In genomic region chr10:787933-788651, GRCh38 we compare ENCODE assay signal across 12 cellular contexts.
DNase-seq lines count a peak whose midpoint lies in the region; ATAC-seq and TF ChIP-seq lines count a peak whose summit lies in the region.
"Had no signal": no experiment of that assay in that cellular context is flagged by ENCODE, and none has a peak within 500 bp of the region (broad histone marks: within the 10 kb centered on the region; RNA-seq: fewer than 3 reads in every experiment).

No MANE protein-coding gene starts in this region.

- no peaks in the 10 kb centered on the region for H3K36me3 ChIP-seq in brain microvascular endothelial cell (replicated peaks)
- H3K36me3 ChIP-seq in right lobe of liver = no peaks in the 10 kb centered on the region
- H3K36me3 ChIP-seq: ovary had no signal

- ATAC-seq in right lobe of liver (no peak), HG03135 (IDR thresholded peaks at IDR 0.05; ENCODE audit: unreplicated experiment) (no peak), HG02588 (IDR thresholded peaks at IDR 0.05; ENCODE audit: unreplicated experiment) (no peak)

- TF ChIP-seq POLR2A in right lobe of liver (IDR thresholded peaks at IDR 0.05) = no peak

- no peaks in the 10 kb centered on the region for H3K9me3 ChIP-seq in right lobe of liver
- H3K9me3 ChIP-seq: ovary, testis had no signal

- DNase-seq in 8988T = peak; percentile 7
- DNase-seq in EL = peak; percentile 60
- DNase-seq in brain microvascular endothelial cell = peak; percentile 53
- peak in 2 of 3 donors; percentile 38 to 52 for DNase-seq in right lobe of liver
- DNase-seq in superior temporal gyrus (ENCODE audit: extremely low spot score) = no peak
- no peak for DNase-seq in iPS-NIHi11 (ENCODE audit: low spot score)
- DNase-seq: DMS79 treated with DMSO at 0.1 percent for 48 hours, testis had no signal

- intact Hi-C loops in right lobe of liver (cut with DNase I) = loop anchor here (5.0 to 10.0 kb wide), 2 partner anchors 276 to 283 kb away; no protein-coding TSS in a partner anchor

- peak overlapping the region; percentile 12 for H3K4me3 ChIP-seq in brain microvascular endothelial cell (ENCODE audit: low read depth, low read length)
- H3K4me3 ChIP-seq in right lobe of liver = no peak overlapping the region
- H3K4me3 ChIP-seq: GM12878, testis had no signal

- H3K27ac ChIP-seq in brain microvascular endothelial cell (no peak overlapping the region), right lobe of liver (no peak overlapping the region)
- H3K27ac ChIP-seq: ovary, testis had no signal

- peaks cover 0 to 8% (median 0%) of the 10 kb centered on the region in 4 donors for H3K4me1 ChIP-seq in right lobe of liver

- in situ Hi-C loops in brain microvascular endothelial cell (cut with HindIII; ENCODE audit: low pct_ligation_motif_present, low sequenced_read_pairs) = no loop called here

- no peaks in the 10 kb centered on the region for H3K27me3 ChIP-seq in brain microvascular endothelial cell (replicated peaks)
- H3K27me3 ChIP-seq in right lobe of liver = no peaks in the 10 kb centered on the region
- H3K27me3 ChIP-seq: ovary, testis had no signal

- TF ChIP-seq CTCF in brain microvascular endothelial cell (IDR thresholded peaks at IDR 0.05; ENCODE audit: low read depth, low read length, missing control alignments) (no peak), right lobe of liver (IDR thresholded peaks at IDR 0.05) (no peak)

- WGBS in right lobe of liver (ENCODE audit: insufficient coverage, low coverage, low lambda C conversion rate, missing lambda C conversion rate) = 67% methylated on average over 3 of the region's 32 CpGs

Comparison
In these comparisons a context has a peak if more than half of its experiments do, and no peak if none do; other contexts are left out.
1. DNase-seq: peak in 8988T (single experiment), EL (single experiment), brain microvascular endothelial cell (single experiment) and right lobe of liver (2 of 3); none in superior temporal gyrus (single experiment) and iPS-NIHi11 (single experiment).